Comparison of ENCODE assay signal across 1 cellular context in genomic region chr19:49591731-49592485, GRCh38.
TF ChIP-seq lines count a peak whose summit lies in the region.

No MANE protein-coding gene starts in this region.

TF ChIP-seq in SK-N-SH, 30 proteins besides CTCF, POLR2A, EP300 and RAD21 (continued from another document):
- TF ChIP-seq TEAD4 (IDR thresholded peaks at IDR 0.05; ENCODE audit: borderline replicate concordance, insufficient read depth) (no peak), MAX (IDR thresholded peaks at IDR 0.05; ENCODE audit: low read depth) (0 out of 2 replicates have a peak, but pooled peaks have one; percentile 10), IRF3 (IDR thresholded peaks at IDR 0.05; ENCODE audit: low read depth, low read length) (no peak), SIN3A (IDR thresholded peaks at IDR 0.05; ENCODE audit: borderline replicate concordance, low read depth, low read length) (0 out of 2 replicates have a peak, but pooled peaks have one; percentile 46), SMC3 (IDR thresholded peaks at IDR 0.05; ENCODE audit: low read depth, low read length) (no peak), ZBTB33 (IDR thresholded peaks at IDR 0.05; ENCODE audit: borderline replicate concordance, low read depth) (no peak), FOXJ3 (CRISPR knock-in tag; IDR thresholded peaks at IDR 0.05) (no peak)
